Comparison of ENCODE assay signal across 20 cellular contexts in genomic region chr13:71316964-71317363, GRCh38.
DNase-seq lines count a peak whose midpoint lies in the region; ATAC-seq and TF ChIP-seq lines count a peak whose summit lies in the region.
"Had no signal": no experiment of that assay in that cellular context is flagged by ENCODE, and none has a peak within 500 bp of the region (broad histone marks: within the 10 kb centered on the region; RNA-seq: fewer than 3 reads in every experiment).

No MANE protein-coding gene starts in this region.

- DNase-seq in DMS153 treated with DMSO at 0.1 percent for 48 hours (lab: John Stamatoyannopoulos, UW; ENCODE audit: unreplicated experiment) (peak; percentile 66), NCI-H128 (lab: John Stamatoyannopoulos, UW; ENCODE audit: unreplicated experiment) (peak; percentile 30), NCI-H526 (lab: John Stamatoyannopoulos, UW) (peak; percentile 19 to 39), epithelial cell of esophagus (ENCODE audit: low read depth) (peak; percentile 4), hepatic stellate cell (ENCODE audit: low spot score) (no peak), GF-D8 (lab: John Stamatoyannopoulos, UW) (no peak)
- no peak for DNase-seq in activated CD8-positive, alpha-beta T cell treated with anti-CD3 and anti-CD28 coated beads for 36 hours
- DNase-seq: activated effector memory CD4-positive, alpha-beta T cell treated with Interleukin-2 at 50 U/mL for 16 hours; AML-193; amygdala; Calu3; central memory CD4-positive, alpha-beta T cell; endodermal cell; IMR-90; MV-4-11; SIG-M5; T-helper 9 cell had no signal

- POLR2A ChIA-PET in activated CD8-positive, alpha-beta T cell treated with anti-CD3 and anti-CD28 coated beads for 36 hours (lab: Charles Lee), result no interaction called here

- H3K4me3 ChIP-seq in epithelial cell of esophagus (ENCODE audit: low read length), result no peak overlapping the region
- H3K4me3 ChIP-seq: prostate gland had no signal

- no peaks in the 10 kb centered on the region for H3K4me1 Mint-ChIP-seq in activated CD8-positive, alpha-beta T cell treated with anti-CD3 and anti-CD28 coated beads for 36 hours (ENCODE audit: low read depth)
- H3K4me1 Mint-ChIP-seq: nephron had no signal

- no peak overlapping the region for H3K4me3 Mint-ChIP-seq in activated CD8-positive, alpha-beta T cell treated with anti-CD3 and anti-CD28 coated beads for 36 hours
- H3K4me3 Mint-ChIP-seq: endodermal cell, nephron had no signal

- no peak for ATAC-seq in activated CD8-positive, alpha-beta T cell treated with anti-CD3 and anti-CD28 coated beads for 36 hours
- ATAC-seq: activated CD4-positive, CD25-positive, alpha-beta regulatory T cell treated with anti-CD3 and anti-CD28 coated beads, Interleukin-2, amount 50 U/mL, for 24 hours had no signal

- intact Hi-C loops in activated CD8-positive, alpha-beta T cell treated with anti-CD3 and anti-CD28 coated beads for 36 hours (cut with micrococcal nuclease), result no loop called here

- no peak for TF ChIP-seq CTCF in epithelial cell of esophagus (IDR thresholded peaks at IDR 0.05; ENCODE audit: insufficient read depth, low read depth, low read length, missing control alignments)
- TF ChIP-seq CTCF in activated CD8-positive, alpha-beta T cell treated with anti-CD3 and anti-CD28 coated beads for 36 hours (IDR thresholded peaks at IDR 0.05), result no peak

- CTCF ChIA-PET in activated CD8-positive, alpha-beta T cell treated with anti-CD3 and anti-CD28 coated beads for 36 hours (lab: Charles Lee), result interaction anchor here (2.1 kb wide), 1 partner anchor 14 kb away, joined by 5 read pairs; no protein-coding TSS in a partner anchor

- H3K36me3 Mint-ChIP-seq in activated CD8-positive, alpha-beta T cell treated with anti-CD3 and anti-CD28 coated beads for 36 hours (ENCODE audit: low read depth), result no peaks in the 10 kb centered on the region

- H3K27ac Mint-ChIP-seq in activated CD8-positive, alpha-beta T cell treated with anti-CD3 and anti-CD28 coated beads for 36 hours, result no peak overlapping the region
- H3K27ac Mint-ChIP-seq: endodermal cell, nephron had no signal

- H3K27me3 Mint-ChIP-seq in activated CD8-positive, alpha-beta T cell treated with anti-CD3 and anti-CD28 coated beads for 36 hours, result peaks cover 2% of the 10 kb centered on the region

- H3K9me3 Mint-ChIP-seq in activated CD8-positive, alpha-beta T cell treated with anti-CD3 and anti-CD28 coated beads for 36 hours, result peaks cover 2% of the 10 kb centered on the region

Comparison
In these comparisons a context has a peak if more than half of its experiments do, and no peak if none do; other contexts are left out.
1. DNase-seq: peak in DMS153 treated with DMSO at 0.1 percent for 48 hours (single experiment), NCI-H128 (single experiment), NCI-H526 (2 of 2) and epithelial cell of esophagus (single experiment); none in hepatic stellate cell (single experiment), activated CD8-positive, alpha-beta T cell treated with anti-CD3 and anti-CD28 coated beads for 36 hours (single experiment) and GF-D8 (single experiment).